In the genomic region with DNA sequence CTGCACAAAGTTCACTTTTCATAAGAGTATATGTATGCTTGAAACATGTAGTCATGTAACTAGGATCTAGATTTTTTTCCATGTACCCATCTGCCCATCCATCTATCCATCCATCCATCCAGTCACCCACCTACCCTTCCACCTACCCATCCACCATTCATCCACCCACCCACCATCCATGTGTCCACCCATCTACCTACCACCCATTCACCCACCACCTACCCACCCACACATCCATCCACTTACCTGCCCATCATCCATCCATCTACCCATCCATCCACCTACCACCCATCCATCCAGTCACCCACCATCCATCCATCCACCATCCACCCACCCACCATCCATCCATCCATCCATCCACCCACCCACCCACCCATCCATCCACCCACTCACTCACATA, we compare ENCODE assay signal across 10 cellular contexts.
"Had no signal": no experiment of that assay in that cellular context is flagged by ENCODE, and none has a peak within 500 bp of the region (broad histone marks: within the 10 kb centered on the region; RNA-seq: fewer than 3 reads in every experiment).

No MANE protein-coding gene starts in this region.

- FAIRE-seq: H54, HepG2, K562 had no signal

- H3K9ac ChIP-seq: GM23248 had no signal

- H3K27ac ChIP-seq: GM23248, HL-60 had no signal

- H3K4me3 ChIP-seq: GM23248, K562 had no signal

- H2AFZ ChIP-seq: GM23248 had no signal

- DNase-seq: GM23248, GOT3, H9, HCEC 1CT, HFFc6, KG1 had no signal
